14 cellular contexts compared by ENCODE assay signal in genomic region chr22:23066200-23067022, GRCh38. TPM values are rescaled to one million over a fixed set of nuclear protein-coding genes. Genes with fewer than 3 reads are reported as not detected.
DNase-seq lines count a peak whose midpoint lies in the region; ATAC-seq, FAIRE-seq and TF ChIP-seq lines count a peak whose summit lies in the region.
"Had no signal": no experiment of that assay in that cellular context is flagged by ENCODE, and none has a peak within 500 bp of the region (broad histone marks: within the 10 kb centered on the region; RNA-seq: fewer than 3 reads in every experiment).

No MANE protein-coding gene starts in this region.

- POLR2A ChIA-PET in MCF 10A (lab: Yijun Ruan, JAX) (interaction anchor here (0.6 kb wide), 1 partner anchor 42 kb away, joined by 3 read pairs; no protein-coding TSS in a partner anchor), K562 (lab: Yijun Ruan, JAX) (interaction anchor here (0.5 to 9.0 kb wide), 19 partner anchors 8 to 1444 kb away, joined by 3 to 100 read pairs (median 4); partner anchors contain the start of genes GNAZ and RAB36)

- CTCF ChIA-PET in MCF 10A (lab: Yijun Ruan, JAX) (interaction anchor here (0.6 to 0.7 kb wide), 2 partner anchors 475 to 1081 kb away, joined by 3 read pairs; no protein-coding TSS in a partner anchor), K562 (lab: Yijun Ruan, JAX; ENCODE audit: low intra/inter-chr PET ratio) (interaction anchor here (1.5 kb wide), 1 partner anchor 107 kb away, joined by 4 read pairs; no protein-coding TSS in a partner anchor)

- TF ChIP-seq CTCF in breast epithelium (IDR thresholded peaks at IDR 0.05) (no peak), MCF 10A (IDR thresholded peaks at IDR 0.05; ENCODE audit: unreplicated experiment) (no peak), K562 (IDR thresholded peaks at IDR 0.05 in 2 of 3, conservative IDR thresholded peaks at IDR 0.05 in 1 of 3; ENCODE audit: insufficient read depth in 2 of 3, low read depth in 1 of 3, low read length in 3 of 3) (no peak), upper lobe of right lung (IDR thresholded peaks at IDR 0.05) (no peak)

- intact Hi-C loops in breast epithelium (cut with DNase I; ENCODE audit: low total_unique reads) (no loop called here), MCF 10A (cut with micrococcal nuclease) (no loop called here), K562 (cut with micrococcal nuclease) (no loop called here), upper lobe of right lung (cut with DNase I) (no loop called here)

- H3K27ac Mint-ChIP-seq in MCF 10A (ENCODE audit: low read depth, unreplicated experiment), result no peak overlapping the region

- H3K4me3 Mint-ChIP-seq in MCF 10A (ENCODE audit: unreplicated experiment), result no peak overlapping the region

- H3K9me3 Mint-ChIP-seq in MCF 10A (ENCODE audit: unreplicated experiment), result no peaks in the 10 kb centered on the region

- H3K27ac ChIP-seq in breast epithelium (no peak overlapping the region), K562 (ENCODE audit: extremely low read depth, low read depth, low read length) (no peak overlapping the region), upper lobe of right lung (no peak overlapping the region)
- H3K27ac ChIP-seq: colonic mucosa had no signal

- H3K4me1 Mint-ChIP-seq in MCF 10A (ENCODE audit: insufficient read depth, unreplicated experiment), result no peaks in the 10 kb centered on the region

- H3K9ac ChIP-seq in K562 (ENCODE audit: insufficient read depth in 1 of 2, low read depth in 2 of 2, low read length in 2 of 2), result 0 out of 4 replicates have a peak overlapping the region, but pooled peaks of 1 of the 2 experiments have one; percentile 2

- H3K36me3 ChIP-seq in breast epithelium (no peaks in the 10 kb centered on the region), K562 (ENCODE audit: control insufficient read depth, insufficient read depth, low read length) (no peaks in the 10 kb centered on the region), upper lobe of right lung (no peaks in the 10 kb centered on the region)
- H3K36me3 ChIP-seq: colonic mucosa had no signal

- H3K4me1 ChIP-seq in breast epithelium, result peaks cover 0 to 7% of the 10 kb centered on the region in 2 donors
- H3K4me1 ChIP-seq in K562 (replicated peaks in 1 of 2; ENCODE audit: control insufficient read depth in 2 of 2, insufficient read depth in 2 of 2, low read length in 2 of 2), result peaks cover 4 to 22% of the 10 kb centered on the region in 2 experiments; a peak in 4 of 5 replicates
- H3K4me1 ChIP-seq in upper lobe of right lung, result no peaks in the 10 kb centered on the region
- H3K4me1 ChIP-seq: colonic mucosa had no signal

- FAIRE-seq in K562 (lab: Jason Lieb, UNC), result no peak
- no peak for FAIRE-seq in urothelium cell line (lab: Jason Lieb, UNC)
- no peak for FAIRE-seq in GM12891 (lab: Jason Lieb, UNC)
- FAIRE-seq: D721Med had no signal

- TF ChIP-seq POLR2A in breast epithelium (IDR thresholded peaks at IDR 0.05), result no peak
- TF ChIP-seq POLR2A in K562 (conservative IDR thresholded peaks at IDR 0.05), result no peak
- TF ChIP-seq POLR2A in GM12891 (IDR thresholded peaks at IDR 0.05; ENCODE audit: low read depth, low read length), result no peak

- H3K27me3 ChIP-seq in breast epithelium, result no peaks in the 10 kb centered on the region
- H3K27me3 ChIP-seq in K562 (ENCODE audit: control insufficient read depth in 2 of 2, insufficient read depth in 2 of 2, low read length in 2 of 2), result peaks cover 56 to 93% of the 10 kb centered on the region in 2 experiments
- no peaks in the 10 kb centered on the region for H3K27me3 ChIP-seq in upper lobe of right lung

- peaks cover 2% of the 10 kb centered on the region for H3K9me1 ChIP-seq in K562 (ENCODE audit: control insufficient read depth, insufficient read depth, low read length)

- peaks cover 82% of the 10 kb centered on the region for H4K20me1 ChIP-seq in K562 (replicated peaks; ENCODE audit: control insufficient read depth, insufficient read depth, low read length)

- no peak for TF ChIP-seq RAD21 in K562 (CRISPR knock-in tag; conservative IDR thresholded peaks at IDR 0.05 in 1 of 2, IDR thresholded peaks at IDR 0.05 in 1 of 2)

- H3K9me3 ChIP-seq in breast epithelium, result no peaks in the 10 kb centered on the region
- no peaks in the 10 kb centered on the region for H3K9me3 ChIP-seq in K562 (replicated peaks; ENCODE audit: control insufficient read depth, insufficient read depth, low read depth, low read length)
- H3K9me3 ChIP-seq in upper lobe of right lung, result no peaks in the 10 kb centered on the region
- H3K9me3 ChIP-seq: colonic mucosa had no signal

- H3K36me3 Mint-ChIP-seq in MCF 10A (ENCODE audit: insufficient read depth, unreplicated experiment), result no peaks in the 10 kb centered on the region

- H3K4me2 ChIP-seq in K562 (ENCODE audit: insufficient read depth, low read length), result no peak overlapping the region

- DNase-seq in breast epithelium (ENCODE audit: low spot score in 2 of 2) (peak; percentile 7 to 27), MCF 10A (ENCODE audit: unreplicated experiment) (no peak), K562 (ENCODE audit: extremely low read depth in 1 of 4, low spot score in 3 of 4) (no peak), mucosa of gallbladder (ENCODE audit: low spot score) (peak; percentile 9), upper lobe of right lung (peak; percentile 42), GF-D8 (lab: John Stamatoyannopoulos, UW) (no peak), urothelium cell line (ENCODE audit: low spot score) (no peak), GM12891 (ENCODE audit: insufficient read length, low spot score) (no peak)
- DNase-seq: colonic mucosa; hypothalamus; NCI-H446 treated with DMSO at 0.1 percent for 48 hours; stimulated activated CD4-positive, alpha-beta T cell treated with anti-CD3 and anti-CD28 coated beads, Interleukin-1b, Interleukin-23, amount 100 ng/mL, for 48 hours had no signal

- in situ Hi-C loops in K562 (cut with MboI), result no loop called here

- H3K79me2 ChIP-seq in K562 (ENCODE audit: control insufficient read depth, insufficient read depth, low read length), result no peaks in the 10 kb centered on the region

- 2% methylated on average over 15 of the region's 15 CpGs for WGBS in K562 (ENCODE audit: insufficient coverage, low coverage, missing lambda C conversion rate)

- ATAC-seq in K562 (no peak), upper lobe of right lung (no peak)
- ATAC-seq: left colon had no signal

- H3K4me3 ChIP-seq in breast epithelium (no peak overlapping the region), K562 (no peak overlapping the region), upper lobe of right lung (no peak overlapping the region)
- H3K4me3 ChIP-seq: colonic mucosa had no signal

- H3K27me3 Mint-ChIP-seq in MCF 10A (ENCODE audit: insufficient read depth, unreplicated experiment), result no peaks in the 10 kb centered on the region

- no TSS peak for BruUV-seq in MCF 10A (replicated peaks; lab: Mats Ljungman, UMichigan)
- BruUV-seq in K562 (replicated peaks; lab: Mats Ljungman, UMichigan), result no TSS peak

- H2AFZ ChIP-seq in K562 (ENCODE audit: low read depth, low read length), result no peak overlapping the region

- no peak for TF ChIP-seq EP300 in K562 (IDR thresholded peaks at IDR 0.05; ENCODE audit: low read length)

TF ChIP-seq in K562, 482 proteins besides CTCF, POLR2A, EP300 and RAD21 (continues in another document):
- 0 out of 2 replicates have a peak, but pooled peaks have one; percentile 30 for TF ChIP-seq PHF21A (IDR thresholded peaks at IDR 0.05; ENCODE audit: borderline replicate concordance, low read depth)

TF ChIP-seq in GM12891, 5 proteins besides CTCF, POLR2A, EP300 and RAD21:
- TF ChIP-seq SPI1 (IDR thresholded peaks at IDR 0.05; ENCODE audit: low read depth, low read length) (no peak), TAF1 (IDR thresholded peaks at IDR 0.05; ENCODE audit: low read depth, low read length) (no peak), POU2F2 (IDR thresholded peaks at IDR 0.05; ENCODE audit: low read depth, low read length) (no peak), POLR2AphosphoS5 (IDR thresholded peaks at IDR 0.05; ENCODE audit: low read depth, low read length) (no peak), PAX5 (IDR thresholded peaks at IDR 0.05; ENCODE audit: insufficient read depth, low read length, severe bottlenecking) (no peak)

RNA-seq across cellular contexts. Expression of gene GNAZ, which starts 3.9 kb away (rescaled TPM):
- total RNA-seq in breast epithelium, result 10 to 100 TPM in 1 of 3 donors, 1 to 10 TPM in 2; 5.0 to 15.7 (median 5.3) TPM
- 0.82 and 0.98 TPM in 2 replicates for total RNA-seq in MCF 10A (2022)
- 0.79 and 1.2 TPM in 2 replicates for total RNA-seq in K562 (2011; cell fraction: chromatin; rRNA removed; ENCODE audit: low replicate concordance)
- total RNA-seq in K562 (2011; cell fraction: nucleolus; rRNA removed), result 0.50 and 0.79 TPM in 2 replicates
- total RNA-seq in K562 (2011; cell fraction: nucleoplasm; rRNA removed), result 0.29 and 0.46 TPM in 2 replicates
- total RNA-seq in K562 (2014; rRNA removed), result 0.14 and 0.24 TPM in 2 replicates
- 0.04 and 0.10 TPM in 2 replicates for total RNA-seq in K562 (2014; rRNA removed; fragmentation: Illumina TruSeq; extraction: Trizol)
- 0.04 and 0.11 TPM in 2 replicates for total RNA-seq in K562 (2015; rRNA removed; fragmentation: Illumina TruSeq; extraction: Trizol)
- total RNA-seq in K562 (2021), result 0.22 and 0.74 TPM in 2 replicates
- 0.13 and 0.22 TPM in 2 replicates for polyA plus RNA-seq in K562 (2011; rRNA removed)
- 0.15 and 0.31 TPM in 2 replicates for polyA plus RNA-seq in K562 (2011; cell fraction: cytosol; rRNA removed)
- 0.35 and 0.60 TPM in 2 replicates for polyA plus RNA-seq in K562 (2011; cell fraction: nucleus; rRNA removed)
- polyA plus RNA-seq in K562 (2012), result 0.14 and 0.26 TPM in 2 replicates
- polyA plus RNA-seq in K562 (2014; fragmentation: Illumina TruSeq; extraction: Trizol), result 0.12 and 0.13 TPM in 2 replicates
- not detected for polyA plus RNA-seq in K562 (2014; fragmentation: Nextera tagmentation; extraction: Ambion mirVana)
- 0.18 TPM in 1 of 2 replicates, not detected in the other for polyA plus RNA-seq in K562 (2014; rRNA removed)
- polyA minus RNA-seq in K562 (2011; rRNA and poly(A)+ RNA removed), result 0.21 and 0.32 TPM in 2 replicates
- polyA minus RNA-seq in K562 (2011; cell fraction: cytosol; rRNA and poly(A)+ RNA removed), result 0.57 TPM in 1 of 2 replicates, not detected in the other
- 0.40 and 0.67 TPM in 2 replicates for polyA minus RNA-seq in K562 (2011; cell fraction: nucleus; rRNA and poly(A)+ RNA removed)
- 119 TPM for total RNA-seq in mucosa of gallbladder
- 3.0 TPM for total RNA-seq in upper lobe of right lung
- polyA plus RNA-seq in GM12891 (2012; ENCODE audit: low read depth, missing spikeins), result 0.09 TPM

Comparison
In these comparisons a context has a peak if more than half of its experiments do, and no peak if none do; other contexts are left out.
1. DNase-seq: peak in breast epithelium (2 of 2), mucosa of gallbladder (single experiment) and upper lobe of right lung (single experiment); none in MCF 10A (single experiment), K562 (0 of 4), GF-D8 (single experiment), urothelium cell line (single experiment) and GM12891 (single experiment).